1 cellular context compared by ENCODE assay signal in the genomic region with DNA sequence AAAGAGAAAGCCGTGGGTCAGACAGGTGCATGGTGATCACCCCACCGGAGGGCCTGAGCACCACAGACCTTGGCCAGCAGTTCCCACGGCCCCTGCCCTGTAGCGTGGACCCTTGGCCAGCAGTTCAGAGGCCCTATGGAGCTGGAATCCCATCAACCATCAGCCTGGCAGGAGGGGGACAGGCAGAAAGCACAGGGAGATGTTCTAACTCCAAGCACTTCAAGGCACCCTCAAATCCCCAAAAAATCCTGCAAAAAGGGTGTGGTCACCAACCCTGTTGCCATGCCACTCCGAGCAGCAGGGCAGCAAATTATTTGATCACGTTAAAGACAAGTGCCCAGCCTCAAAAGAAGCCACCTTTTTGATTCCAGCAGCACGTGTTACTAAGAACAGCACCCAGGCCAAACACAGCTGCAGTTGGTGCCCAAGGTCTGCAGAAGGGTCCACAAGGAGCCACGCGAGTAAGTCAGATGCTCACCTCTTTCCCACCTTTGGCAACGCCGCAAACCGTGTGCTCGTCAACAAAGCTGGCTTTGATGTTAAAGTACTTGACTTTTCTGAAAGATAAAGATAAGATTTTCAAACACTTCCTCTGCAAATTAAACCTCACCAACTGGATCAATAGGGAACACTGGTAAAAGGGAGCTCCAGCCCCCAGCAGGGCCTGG.
TF ChIP-seq lines count a peak whose summit lies in the region.

No MANE protein-coding gene starts in this region.

TF ChIP-seq in K562, 482 proteins besides CTCF, POLR2A, EP300 and RAD21:
- no peak for TF ChIP-seq RBM15 (IDR thresholded peaks at IDR 0.05; ENCODE audit: insufficient read depth, low read length)
- TF ChIP-seq, protein P1, sequence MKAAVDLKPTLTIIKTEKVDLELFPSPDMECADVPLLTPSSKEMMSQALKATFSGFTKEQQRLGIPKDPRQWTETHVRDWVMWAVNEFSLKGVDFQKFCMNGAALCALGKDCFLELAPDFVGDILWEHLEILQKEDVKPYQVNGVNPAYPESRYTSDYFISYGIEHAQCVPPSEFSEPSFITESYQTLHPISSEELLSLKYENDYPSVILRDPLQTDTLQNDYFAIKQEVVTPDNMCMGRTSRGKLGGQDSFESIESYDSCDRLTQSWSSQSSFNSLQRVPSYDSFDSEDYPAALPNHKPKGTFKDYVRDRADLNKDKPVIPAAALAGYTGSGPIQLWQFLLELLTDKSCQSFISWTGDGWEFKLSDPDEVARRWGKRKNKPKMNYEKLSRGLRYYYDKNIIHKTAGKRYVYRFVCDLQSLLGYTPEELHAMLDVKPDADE (conservative IDR thresholded peaks at IDR 0.05; ENCODE audit: control insufficient read depth, low read depth, low read length), result 0 out of 2 replicates have a peak, but pooled peaks have one; percentile 28
- no peak for TF ChIP-seq ZNF444 (CRISPR knock-in tag; IDR thresholded peaks at IDR 0.05)
- TF ChIP-seq SRF (CRISPR knock-in tag; IDR thresholded peaks at IDR 0.05), result no peak
- TF ChIP-seq SAP30 (IDR thresholded peaks at IDR 0.05; ENCODE audit: borderline replicate concordance, insufficient read depth, low read depth, low read length, poor library complexity, severe bottlenecking), result peak; percentile 24
- TF ChIP-seq ZFP36 (IDR thresholded peaks at IDR 0.05; ENCODE audit: low read depth, low read length, partially characterized antibody), result no peak
- TF ChIP-seq, protein P2, sequence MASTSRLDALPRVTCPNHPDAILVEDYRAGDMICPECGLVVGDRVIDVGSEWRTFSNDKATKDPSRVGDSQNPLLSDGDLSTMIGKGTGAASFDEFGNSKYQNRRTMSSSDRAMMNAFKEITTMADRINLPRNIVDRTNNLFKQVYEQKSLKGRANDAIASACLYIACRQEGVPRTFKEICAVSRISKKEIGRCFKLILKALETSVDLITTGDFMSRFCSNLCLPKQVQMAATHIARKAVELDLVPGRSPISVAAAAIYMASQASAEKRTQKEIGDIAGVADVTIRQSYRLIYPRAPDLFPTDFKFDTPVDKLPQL (IDR thresholded peaks at IDR 0.05; ENCODE audit: extremely low read depth, insufficient read length), result no peak
- no peak for TF ChIP-seq MBD2 (IDR thresholded peaks at IDR 0.05; ENCODE audit: borderline replicate concordance, low read depth)
- TF ChIP-seq SETDB1 (IDR thresholded peaks at IDR 0.05; ENCODE audit: low read length), result peak; percentile 20
- no peak for TF ChIP-seq ZBTB8A (IDR thresholded peaks at IDR 0.05; ENCODE audit: partially characterized antibody)
- TF ChIP-seq, protein P3, sequence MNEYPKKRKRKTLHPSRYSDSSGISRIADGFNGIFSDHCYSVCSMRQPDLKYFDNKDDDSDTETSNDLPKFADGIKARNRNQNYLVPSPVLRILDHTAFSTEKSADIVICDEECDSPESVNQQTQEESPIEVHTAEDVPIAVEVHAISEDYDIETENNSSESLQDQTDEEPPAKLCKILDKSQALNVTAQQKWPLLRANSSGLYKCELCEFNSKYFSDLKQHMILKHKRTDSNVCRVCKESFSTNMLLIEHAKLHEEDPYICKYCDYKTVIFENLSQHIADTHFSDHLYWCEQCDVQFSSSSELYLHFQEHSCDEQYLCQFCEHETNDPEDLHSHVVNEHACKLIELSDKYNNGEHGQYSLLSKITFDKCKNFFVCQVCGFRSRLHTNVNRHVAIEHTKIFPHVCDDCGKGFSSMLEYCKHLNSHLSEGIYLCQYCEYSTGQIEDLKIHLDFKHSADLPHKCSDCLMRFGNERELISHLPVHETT (CRISPR knock-in tag; conservative IDR thresholded peaks at IDR 0.05 in 1 of 2, IDR thresholded peaks at IDR 0.05 in 1 of 2), result peak in 1 of 2 experiments; percentile 89; a peak in 1 of 4 replicates
- TF ChIP-seq, protein P4, sequence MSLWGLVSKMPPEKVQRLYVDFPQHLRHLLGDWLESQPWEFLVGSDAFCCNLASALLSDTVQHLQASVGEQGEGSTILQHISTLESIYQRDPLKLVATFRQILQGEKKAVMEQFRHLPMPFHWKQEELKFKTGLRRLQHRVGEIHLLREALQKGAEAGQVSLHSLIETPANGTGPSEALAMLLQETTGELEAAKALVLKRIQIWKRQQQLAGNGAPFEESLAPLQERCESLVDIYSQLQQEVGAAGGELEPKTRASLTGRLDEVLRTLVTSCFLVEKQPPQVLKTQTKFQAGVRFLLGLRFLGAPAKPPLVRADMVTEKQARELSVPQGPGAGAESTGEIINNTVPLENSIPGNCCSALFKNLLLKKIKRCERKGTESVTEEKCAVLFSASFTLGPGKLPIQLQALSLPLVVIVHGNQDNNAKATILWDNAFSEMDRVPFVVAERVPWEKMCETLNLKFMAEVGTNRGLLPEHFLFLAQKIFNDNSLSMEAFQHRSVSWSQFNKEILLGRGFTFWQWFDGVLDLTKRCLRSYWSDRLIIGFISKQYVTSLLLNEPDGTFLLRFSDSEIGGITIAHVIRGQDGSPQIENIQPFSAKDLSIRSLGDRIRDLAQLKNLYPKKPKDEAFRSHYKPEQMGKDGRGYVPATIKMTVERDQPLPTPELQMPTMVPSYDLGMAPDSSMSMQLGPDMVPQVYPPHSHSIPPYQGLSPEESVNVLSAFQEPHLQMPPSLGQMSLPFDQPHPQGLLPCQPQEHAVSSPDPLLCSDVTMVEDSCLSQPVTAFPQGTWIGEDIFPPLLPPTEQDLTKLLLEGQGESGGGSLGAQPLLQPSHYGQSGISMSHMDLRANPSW (CRISPR knock-in tag; IDR thresholded peaks at IDR 0.05), result no peak
- TF ChIP-seq PHF8 (IDR thresholded peaks at IDR 0.05; ENCODE audit: borderline replicate concordance, low read length), result 0 out of 2 replicates have a peak, but pooled peaks have one; percentile 17
- TF ChIP-seq RBM22 (IDR thresholded peaks at IDR 0.05; ENCODE audit: low read depth, low read length, poor library complexity, severe bottlenecking), result no peak
- TF ChIP-seq, protein P5, sequence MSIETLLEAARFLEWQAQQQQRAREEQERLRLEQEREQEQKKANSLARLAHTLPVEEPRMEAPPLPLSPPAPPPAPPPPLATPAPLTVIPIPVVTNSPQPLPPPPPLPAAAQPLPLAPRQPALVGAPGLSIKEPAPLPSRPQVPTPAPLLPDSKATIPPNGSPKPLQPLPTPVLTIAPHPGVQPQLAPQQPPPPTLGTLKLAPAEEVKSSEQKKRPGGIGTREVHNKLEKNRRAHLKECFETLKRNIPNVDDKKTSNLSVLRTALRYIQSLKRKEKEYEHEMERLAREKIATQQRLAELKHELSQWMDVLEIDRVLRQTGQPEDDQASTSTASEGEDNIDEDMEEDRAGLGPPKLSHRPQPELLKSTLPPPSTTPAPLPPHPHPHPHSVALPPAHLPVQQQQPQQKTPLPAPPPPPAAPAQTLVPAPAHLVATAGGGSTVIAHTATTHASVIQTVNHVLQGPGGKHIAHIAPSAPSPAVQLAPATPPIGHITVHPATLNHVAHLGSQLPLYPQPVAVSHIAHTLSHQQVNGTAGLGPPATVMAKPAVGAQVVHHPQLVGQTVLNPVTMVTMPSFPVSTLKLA (conservative IDR thresholded peaks at IDR 0.05), result no peak
- TF ChIP-seq POLR2AphosphoS5 (IDR thresholded peaks at IDR 0.05; ENCODE audit: control insufficient read depth, insufficient read depth, low read depth, low read length), result no peak
- TF ChIP-seq, protein P6, sequence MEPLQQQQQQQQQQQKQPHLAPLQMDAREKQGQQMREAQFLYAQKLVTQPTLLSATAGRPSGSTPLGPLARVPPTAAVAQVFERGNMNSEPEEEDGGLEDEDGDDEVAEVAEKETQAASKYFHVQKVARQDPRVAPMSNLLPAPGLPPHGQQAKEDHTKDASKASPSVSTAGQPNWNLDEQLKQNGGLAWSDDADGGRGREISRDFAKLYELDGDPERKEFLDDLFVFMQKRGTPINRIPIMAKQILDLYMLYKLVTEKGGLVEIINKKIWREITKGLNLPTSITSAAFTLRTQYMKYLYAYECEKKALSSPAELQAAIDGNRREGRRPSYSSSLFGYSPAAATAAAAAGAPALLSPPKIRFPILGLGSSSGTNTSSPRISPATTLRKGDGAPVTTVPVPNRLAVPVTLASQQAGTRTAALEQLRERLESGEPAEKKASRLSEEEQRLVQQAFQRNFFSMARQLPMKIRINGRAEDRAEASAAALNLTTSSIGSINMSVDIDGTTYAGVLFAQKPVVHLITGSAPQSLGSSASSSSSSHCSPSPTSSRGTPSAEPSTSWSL (CRISPR knock-in tag; IDR thresholded peaks at IDR 0.05; ENCODE audit: borderline replicate concordance), result no peak
- TF ChIP-seq, protein P7, sequence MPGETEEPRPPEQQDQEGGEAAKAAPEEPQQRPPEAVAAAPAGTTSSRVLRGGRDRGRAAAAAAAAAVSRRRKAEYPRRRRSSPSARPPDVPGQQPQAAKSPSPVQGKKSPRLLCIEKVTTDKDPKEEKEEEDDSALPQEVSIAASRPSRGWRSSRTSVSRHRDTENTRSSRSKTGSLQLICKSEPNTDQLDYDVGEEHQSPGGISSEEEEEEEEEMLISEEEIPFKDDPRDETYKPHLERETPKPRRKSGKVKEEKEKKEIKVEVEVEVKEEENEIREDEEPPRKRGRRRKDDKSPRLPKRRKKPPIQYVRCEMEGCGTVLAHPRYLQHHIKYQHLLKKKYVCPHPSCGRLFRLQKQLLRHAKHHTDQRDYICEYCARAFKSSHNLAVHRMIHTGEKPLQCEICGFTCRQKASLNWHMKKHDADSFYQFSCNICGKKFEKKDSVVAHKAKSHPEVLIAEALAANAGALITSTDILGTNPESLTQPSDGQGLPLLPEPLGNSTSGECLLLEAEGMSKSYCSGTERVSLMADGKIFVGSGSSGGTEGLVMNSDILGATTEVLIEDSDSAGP (CRISPR knock-in tag; IDR thresholded peaks at IDR 0.05), result no peak
- no peak for TF ChIP-seq MEF2D (tag; conservative IDR thresholded peaks at IDR 0.05; ENCODE audit: low read depth)
- TF ChIP-seq, protein P8, sequence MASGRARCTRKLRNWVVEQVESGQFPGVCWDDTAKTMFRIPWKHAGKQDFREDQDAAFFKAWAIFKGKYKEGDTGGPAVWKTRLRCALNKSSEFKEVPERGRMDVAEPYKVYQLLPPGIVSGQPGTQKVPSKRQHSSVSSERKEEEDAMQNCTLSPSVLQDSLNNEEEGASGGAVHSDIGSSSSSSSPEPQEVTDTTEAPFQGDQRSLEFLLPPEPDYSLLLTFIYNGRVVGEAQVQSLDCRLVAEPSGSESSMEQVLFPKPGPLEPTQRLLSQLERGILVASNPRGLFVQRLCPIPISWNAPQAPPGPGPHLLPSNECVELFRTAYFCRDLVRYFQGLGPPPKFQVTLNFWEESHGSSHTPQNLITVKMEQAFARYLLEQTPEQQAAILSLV (tag; IDR thresholded peaks at IDR 0.05), result no peak
- no peak for TF ChIP-seq ZNF3 (CRISPR knock-in tag; IDR thresholded peaks at IDR 0.05)
- no peak for TF ChIP-seq ZNF408 (CRISPR knock-in tag; IDR thresholded peaks at IDR 0.05; ENCODE audit: low read depth)
- peak; percentile 66 for TF ChIP-seq RBBP5 (IDR thresholded peaks at IDR 0.05; ENCODE audit: borderline replicate concordance, insufficient read depth, low read length, poor library complexity, severe bottlenecking)
- TF ChIP-seq KAT8 (IDR thresholded peaks at IDR 0.05; ENCODE audit: low read depth), result no peak
- TF ChIP-seq, protein P9, sequence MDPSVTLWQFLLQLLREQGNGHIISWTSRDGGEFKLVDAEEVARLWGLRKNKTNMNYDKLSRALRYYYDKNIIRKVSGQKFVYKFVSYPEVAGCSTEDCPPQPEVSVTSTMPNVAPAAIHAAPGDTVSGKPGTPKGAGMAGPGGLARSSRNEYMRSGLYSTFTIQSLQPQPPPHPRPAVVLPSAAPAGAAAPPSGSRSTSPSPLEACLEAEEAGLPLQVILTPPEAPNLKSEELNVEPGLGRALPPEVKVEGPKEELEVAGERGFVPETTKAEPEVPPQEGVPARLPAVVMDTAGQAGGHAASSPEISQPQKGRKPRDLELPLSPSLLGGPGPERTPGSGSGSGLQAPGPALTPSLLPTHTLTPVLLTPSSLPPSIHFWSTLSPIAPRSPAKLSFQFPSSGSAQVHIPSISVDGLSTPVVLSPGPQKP (CRISPR knock-in tag; IDR thresholded peaks at IDR 0.05), result no peak
- no peak for TF ChIP-seq NR2F6 (CRISPR knock-in tag; IDR thresholded peaks at IDR 0.05)
- TF ChIP-seq ZNF41 (CRISPR knock-in tag; conservative IDR thresholded peaks at IDR 0.05), result no peak
- TF ChIP-seq HIVEP1 (CRISPR knock-in tag; IDR thresholded peaks at IDR 0.05), result no peak
- TF ChIP-seq NCOA4 (IDR thresholded peaks at IDR 0.05; ENCODE audit: partially characterized antibody), result no peak
- TF ChIP-seq, protein P10, sequence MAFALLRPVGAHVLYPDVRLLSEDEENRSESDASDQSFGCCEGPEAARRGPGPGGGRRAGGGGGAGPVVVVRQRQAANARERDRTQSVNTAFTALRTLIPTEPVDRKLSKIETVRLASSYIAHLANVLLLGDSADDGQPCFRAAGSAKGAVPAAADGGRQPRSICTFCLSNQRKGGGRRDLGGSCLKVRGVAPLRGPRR (CRISPR knock-in tag; IDR thresholded peaks at IDR 0.05), result no peak
- TF ChIP-seq TAF9B (IDR thresholded peaks at IDR 0.05; ENCODE audit: partially characterized antibody), result no peak
